ENCODE assay signal across 8 cellular contexts in genomic region chr18:68714707-68715496, GRCh38. TPM values are rescaled to one million over a fixed set of nuclear protein-coding genes. Genes with fewer than 3 reads are reported as not detected.
A peak's percentile ranks its signal among the peaks of the same experiment; 100 is the strongest.
DNase-seq lines count a peak whose midpoint lies in the region; ATAC-seq and FAIRE-seq lines count a peak whose summit lies in the region.

A gene with protein sequence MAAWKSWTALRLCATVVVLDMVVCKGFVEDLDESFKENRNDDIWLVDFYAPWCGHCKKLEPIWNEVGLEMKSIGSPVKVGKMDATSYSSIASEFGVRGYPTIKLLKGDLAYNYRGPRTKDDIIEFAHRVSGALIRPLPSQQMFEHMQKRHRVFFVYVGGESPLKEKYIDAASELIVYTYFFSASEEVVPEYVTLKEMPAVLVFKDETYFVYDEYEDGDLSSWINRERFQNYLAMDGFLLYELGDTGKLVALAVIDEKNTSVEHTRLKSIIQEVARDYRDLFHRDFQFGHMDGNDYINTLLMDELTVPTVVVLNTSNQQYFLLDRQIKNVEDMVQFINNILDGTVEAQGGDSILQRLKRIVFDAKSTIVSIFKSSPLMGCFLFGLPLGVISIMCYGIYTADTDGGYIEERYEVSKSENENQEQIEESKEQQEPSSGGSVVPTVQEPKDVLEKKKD (minus strand): TSS chr18:68715108. CDS start chr18:68714981, 127 bp downstream.

- H3K27me3 ChIP-seq in endocrine pancreas (ENCODE audit: control insufficient read depth, insufficient read depth, low read length) (no peaks in the 10 kb centered on the region), mesendoderm (ENCODE audit: insufficient read depth, low read length, poor library complexity) (no peaks in the 10 kb centered on the region)

- peak; percentile 74 for FAIRE-seq in HTR-8/SVneo (lab: Jason Lieb, UNC)

- H3K9me3 ChIP-seq in endocrine pancreas (ENCODE audit: control insufficient read depth, low read length) = no peaks in the 10 kb centered on the region

- peaks cover 16% of the 10 kb centered on the region for H3K79me2 ChIP-seq in mesendoderm (ENCODE audit: control insufficient read depth, insufficient read depth, low read length)

- peak within 1 kb of the TSS; percentile 94 for H3K56ac ChIP-seq in mesendoderm (ENCODE audit: low read length)

- peak; percentile 91 for DNase-seq in COLO829 (ENCODE audit: low spot score)
- peak; percentile 80 for DNase-seq in HTR-8/SVneo (ENCODE audit: insufficient read length, low spot score)
- DNase-seq in NOMO-1 treated with dmso at 0.1 percent for 144 hours (lab: John Stamatoyannopoulos, UW; ENCODE audit: unreplicated experiment) = peak; percentile 84
- peak; percentile 66 to 86 (median 72) for DNase-seq in activated CD8-positive, alpha-beta memory T cell treated with anti-CD3 and anti-CD28 coated beads for 48 hours (ENCODE audit: low read depth in 2 of 3, low spot score in 2 of 3)
- peak; percentile 96 for DNase-seq in mesendoderm
- peak; percentile 70 for DNase-seq in stimulated activated CD8-positive, alpha-beta memory T cell treated with anti-CD3 and anti-CD28 coated beads, Interleukin-15, amount 100 ng/mL, for 1 hour (ENCODE audit: low read depth)

- peak within 1 kb of the TSS; percentile 43 for H3K9ac ChIP-seq in endocrine pancreas (ENCODE audit: control insufficient read depth, insufficient read depth, low read length)
- H3K9ac ChIP-seq in mesendoderm (ENCODE audit: low read length) = peak within 1 kb of the TSS; percentile 89

- H2BK15ac ChIP-seq in mesendoderm (replicated peaks; ENCODE audit: low read depth) = no peak within 1 kb of the TSS

- peaks cover 17% of the 10 kb centered on the region for H3K79me1 ChIP-seq in mesendoderm (ENCODE audit: low read length)

- peak within 1 kb of the TSS; percentile 14 for H3K27ac ChIP-seq in mesendoderm (ENCODE audit: low read depth, low read length)

- no peak within 1 kb of the TSS for H2BK120ac ChIP-seq in mesendoderm (ENCODE audit: low read depth, low read length)

- H3K4me3 ChIP-seq in endocrine pancreas (ENCODE audit: control insufficient read depth, insufficient read depth, low read length) (peak within 1 kb of the TSS; percentile 98), mesendoderm (ENCODE audit: low read length) (peak within 1 kb of the TSS; percentile 97)

- no peak within 1 kb of the TSS for H2BK5ac ChIP-seq in mesendoderm (ENCODE audit: low read length)

- peak; percentile 95 for ATAC-seq in GM21367 (IDR thresholded peaks at IDR 0.05; ENCODE audit: unreplicated experiment)

- H2AK5ac ChIP-seq in mesendoderm (ENCODE audit: low read length) = no peak within 1 kb of the TSS

- peak within 1 kb of the TSS; percentile 91 for H3K23ac ChIP-seq in mesendoderm (ENCODE audit: low read length)

- H3K4ac ChIP-seq in mesendoderm (ENCODE audit: low read depth, low read length) = peak within 1 kb of the TSS; percentile 42

- no CpG with 5 or more reads among the region's 71 CpGs for WGBS in mesendoderm (ENCODE audit: extremely low coverage, insufficient coverage, low lambda C conversion rate)

- no peak within 1 kb of the TSS for H4K5ac ChIP-seq in mesendoderm (ENCODE audit: low read length)

- H3K36me3 ChIP-seq in endocrine pancreas (ENCODE audit: control insufficient read depth, insufficient read depth, low read length) (no peaks in the 10 kb centered on the region), mesendoderm (ENCODE audit: control insufficient read depth, insufficient read depth, low read length) (no peaks in the 10 kb centered on the region)

- peaks cover 20% of the 10 kb centered on the region for H3K4me1 ChIP-seq in endocrine pancreas (ENCODE audit: control insufficient read depth, insufficient read depth, low read length)
- H3K4me1 ChIP-seq in mesendoderm (ENCODE audit: control insufficient read depth, low read depth, low read length) = peaks cover 2% of the 10 kb centered on the region

- H3K18ac ChIP-seq in mesendoderm (ENCODE audit: low read length) = peak within 1 kb of the TSS; percentile 81

- H3K4me2 ChIP-seq in mesendoderm (ENCODE audit: low read length) = peak within 1 kb of the TSS; percentile 92

- H4K8ac ChIP-seq in mesendoderm (ENCODE audit: low read depth, low read length) = no peak within 1 kb of the TSS

RNA-seq across cellular contexts. Expression of the gene that starts here (rescaled TPM):
- polyA plus RNA-seq in mesendoderm (2013, experiment 1 of 2) = 18.9 TPM
- polyA plus RNA-seq in mesendoderm (2013, experiment 2 of 2) = 19.9 TPM

Comparison
In these comparisons a context has a peak if more than half of its experiments do, and no peak if none do; other contexts are left out.
1. Peak in every context shown above with its lines: DNase-seq, ATAC-seq, H3K4me3 ChIP-seq and H3K27ac ChIP-seq.